In the genomic region with DNA sequence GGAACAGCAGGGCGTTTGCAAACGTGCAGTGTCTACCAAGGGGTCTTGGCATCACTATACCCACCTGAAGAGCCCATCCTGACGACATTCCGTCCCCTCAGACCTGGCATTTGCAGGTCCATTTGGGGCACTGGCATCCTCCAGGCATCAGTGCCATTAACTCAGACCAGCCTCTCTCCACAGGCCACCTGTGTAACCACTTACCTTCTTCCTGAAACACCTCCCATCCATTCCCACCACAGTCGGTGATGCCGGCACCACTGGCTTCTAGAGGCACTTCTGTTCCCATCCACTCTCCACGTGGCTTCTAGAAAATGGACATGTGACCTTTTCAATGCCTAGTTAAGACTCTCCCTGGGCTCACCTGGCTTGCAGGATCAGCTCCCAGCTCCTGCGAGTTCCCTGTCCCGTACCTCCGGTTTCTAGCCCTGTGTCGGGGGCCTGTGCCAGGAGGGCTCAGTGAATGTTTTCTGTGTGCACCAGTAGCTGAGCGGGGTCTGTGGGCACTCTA, we compare ENCODE assay signal across 15 cellular contexts.
"Had no signal": no experiment of that assay in that cellular context is flagged by ENCODE, and none has a peak within 500 bp of the region (broad histone marks: within the 10 kb centered on the region; RNA-seq: fewer than 3 reads in every experiment).

No MANE protein-coding gene starts in this region.

- H3K36me3 Mint-ChIP-seq: brain, immature natural killer cell had no signal

- H3K27me3 Mint-ChIP-seq: activated CD8-positive, alpha-beta T cell treated with anti-CD3 and anti-CD28 coated beads for 36 hours had no signal

- H3K4me3 ChIP-seq: esophagus muscularis mucosa, ovary, SJCRH30, skin epidermis, transverse colon had no signal

- H3K27me3 ChIP-seq: esophagus muscularis mucosa, ovary, SJCRH30, transverse colon had no signal

- H3K36me3 ChIP-seq: esophagus muscularis mucosa, ovary, SJCRH30, transverse colon had no signal

- H3K4me1 Mint-ChIP-seq: immature natural killer cell had no signal

- H3K4me3 Mint-ChIP-seq: activated CD8-positive, alpha-beta T cell treated with anti-CD3 and anti-CD28 coated beads for 36 hours; activated T-helper 1 cell treated with anti-CD3 and anti-CD28 coated beads, Interleukin-12 subunit alpha, Interleukin-12 subunit beta, Interleukin-2, Interleukin-4 antibody, amounts not matched to agents 30 ng/mL and 10 ng/mL and 1 ng/mL, durations not matched to agents 14 hours and 24 hours and 36 hours; brain; immature natural killer cell; nephron progenitor cell; T-helper 2 cell treated with Interferon-gamma antibody and Interleukin-4, amounts not matched to agents 5 μg/mL and 100 μg/mL, for 36 hours had no signal

- H3K9me3 ChIP-seq: esophagus muscularis mucosa, ovary, SJCRH30, transverse colon had no signal

- H3K9me3 Mint-ChIP-seq: activated CD8-positive, alpha-beta T cell treated with anti-CD3 and anti-CD28 coated beads for 36 hours; activated T-helper 1 cell treated with anti-CD3 and anti-CD28 coated beads, Interleukin-12 subunit alpha, Interleukin-12 subunit beta, Interleukin-2, Interleukin-4 antibody, amounts not matched to agents 30 ng/mL and 10 ng/mL and 1 ng/mL, durations not matched to agents 14 hours and 24 hours and 36 hours; nephron progenitor cell; T-helper 2 cell treated with Interferon-gamma antibody and Interleukin-4, amounts not matched to agents 5 μg/mL and 100 μg/mL, for 36 hours had no signal

- H3K4me1 ChIP-seq: SJCRH30, transverse colon had no signal

- H3K27ac Mint-ChIP-seq: activated CD8-positive, alpha-beta T cell treated with anti-CD3 and anti-CD28 coated beads for 36 hours; activated T-helper 1 cell treated with anti-CD3 and anti-CD28 coated beads, Interleukin-12 subunit alpha, Interleukin-12 subunit beta, Interleukin-2, Interleukin-4 antibody, amounts not matched to agents 30 ng/mL and 10 ng/mL and 1 ng/mL, durations not matched to agents 14 hours and 24 hours and 36 hours; immature natural killer cell; nephron progenitor cell; T-helper 2 cell treated with Interferon-gamma antibody and Interleukin-4, amounts not matched to agents 5 μg/mL and 100 μg/mL, for 36 hours had no signal

- ATAC-seq: activated CD8-positive, alpha-beta T cell treated with anti-CD3 and anti-CD28 coated beads for 36 hours; left colon had no signal

- DNase-seq: activated CD4-positive, CD25-positive, alpha-beta regulatory T cell treated with anti-CD3 and anti-CD28 coated beads, Interleukin-2, amount 50 U/mL, for 72 hours; activated CD8-positive, alpha-beta T cell treated with anti-CD3 and anti-CD28 coated beads for 36 hours; activated naive CD4-positive, alpha-beta T cell treated with anti-CD3 and anti-CD28 coated beads, Interleukin-2, amount 50 U/mL, for 16 hours; immature natural killer cell; left colon; nephron progenitor cell; SJCRH30; SW 1271; transverse colon had no signal

- H3K27ac ChIP-seq: esophagus muscularis mucosa, ovary, SJCRH30, skin epidermis, transverse colon had no signal
